Comparison of ENCODE assay signal across 26 cellular contexts in genomic region chr11:78399136-78399535, GRCh38.
"Had no signal": no experiment of that assay in that cellular context is flagged by ENCODE, and none has a peak within 500 bp of the region (broad histone marks: within the 10 kb centered on the region; RNA-seq: fewer than 3 reads in every experiment).

No MANE protein-coding gene starts in this region.

- H3K27ac ChIP-seq: ascending aorta, cardiac muscle cell, colonic mucosa, stomach, thyroid gland, upper lobe of right lung had no signal

- DNase-seq: activated CD4-positive, alpha-beta T cell treated with anti-CD3 and anti-CD28 coated beads for 36 hours; activated CD4-positive, alpha-beta T cell treated with anti-CD3 and anti-CD28 coated beads, Interleukin-2, amount 50 U/mL, for 48 hours; activated CD4-positive, CD25-positive, alpha-beta regulatory T cell; activated CD8-positive, alpha-beta memory T cell treated with anti-CD3 and anti-CD28 coated beads, Interleukin-2, amount 50 U/mL, for 48 hours; activated gamma-delta T cell; activated naive CD4-positive, alpha-beta T cell treated with anti-CD3 and anti-CD28 coated beads, Interleukin-2, amount 10 ng/mL, durations not matched to agents 7 days and 5 days; activated naive CD8-positive, alpha-beta T cell treated with anti-CD3 and anti-CD28 coated beads, Interleukin-2, amount 10 ng/mL, durations not matched to agents 7 days and 5 days; activated T-cell treated with anti-CD3 and anti-CD28 coated beads, Interleukin-2, amount 50 U/mL, for 24 hours; cerebellar nuclear complex; colonic mucosa; effector CD8-positive, alpha-beta T cell; glutamatergic neuron; natural killer cell; right cardiac atrium; stimulated activated CD4-positive, alpha-beta T cell treated with anti-CD3 and anti-CD28 coated beads, Interleukin-15, amount 100 ng/mL, for 24 hours; stimulated activated CD4-positive, alpha-beta T cell treated with anti-CD3 and anti-CD28 coated beads, Interleukin-2, amount 100 ng/mL, for 24 hours; stimulated activated naive B cell treated with anti-CD40 and anti-IgM and Interleukin-4, amounts not matched to agents 10 μg/mL and 1 μg/mL and 100 μg/mL, for 72 hours; stomach; T-helper 17 cell; thyroid gland; upper lobe of right lung had no signal

- H3K9me3 ChIP-seq: ascending aorta, colonic mucosa, stomach, thyroid gland, upper lobe of right lung had no signal

- H3K4me3 Mint-ChIP-seq: activated CD4-positive, alpha-beta T cell treated with anti-CD3 and anti-CD28 coated beads for 36 hours; activated naive CD4-positive, alpha-beta T cell treated with anti-CD3 and anti-CD28 coated beads, Interleukin-2, amount 10 ng/mL, durations not matched to agents 7 days and 5 days; activated naive CD8-positive, alpha-beta T cell treated with anti-CD3 and anti-CD28 coated beads, Interleukin-2, amount 10 ng/mL, durations not matched to agents 7 days and 5 days; activated T-cell treated with anti-CD3 and anti-CD28 coated beads, Interleukin-2, amount 50 U/mL, for 24 hours; brain; memory B cell; natural killer cell; stimulated activated naive B cell treated with anti-CD40 and anti-IgM and Interleukin-4, amounts not matched to agents 10 μg/mL and 1 μg/mL and 100 μg/mL, for 72 hours; T-helper 17 cell had no signal

- H3K4me3 ChIP-seq: ascending aorta, cardiac muscle cell, colonic mucosa, stomach, thyroid gland, upper lobe of right lung had no signal

- FAIRE-seq: frontal cortex had no signal

- H3K27me3 ChIP-seq: ascending aorta, cardiac muscle cell, colonic mucosa, stomach, thyroid gland, upper lobe of right lung had no signal

- H3K9me3 Mint-ChIP-seq: activated naive CD4-positive, alpha-beta T cell treated with anti-CD3 and anti-CD28 coated beads, Interleukin-2, amount 10 ng/mL, durations not matched to agents 7 days and 5 days; activated naive CD8-positive, alpha-beta T cell treated with anti-CD3 and anti-CD28 coated beads, Interleukin-2, amount 10 ng/mL, durations not matched to agents 7 days and 5 days; activated T-cell treated with anti-CD3 and anti-CD28 coated beads, Interleukin-2, amount 50 U/mL, for 24 hours; memory B cell; natural killer cell; stimulated activated naive B cell treated with anti-CD40 and anti-IgM and Interleukin-4, amounts not matched to agents 10 μg/mL and 1 μg/mL and 100 μg/mL, for 72 hours had no signal

- H3K27ac Mint-ChIP-seq: activated CD4-positive, alpha-beta T cell treated with anti-CD3 and anti-CD28 coated beads for 36 hours; activated naive CD4-positive, alpha-beta T cell treated with anti-CD3 and anti-CD28 coated beads, Interleukin-2, amount 10 ng/mL, durations not matched to agents 7 days and 5 days; activated naive CD8-positive, alpha-beta T cell treated with anti-CD3 and anti-CD28 coated beads, Interleukin-2, amount 10 ng/mL, durations not matched to agents 7 days and 5 days; activated T-cell treated with anti-CD3 and anti-CD28 coated beads, Interleukin-2, amount 50 U/mL, for 24 hours; memory B cell; natural killer cell had no signal

- H3K36me3 Mint-ChIP-seq: activated naive CD8-positive, alpha-beta T cell treated with anti-CD3 and anti-CD28 coated beads, Interleukin-2, amount 10 ng/mL, durations not matched to agents 7 days and 5 days; natural killer cell; stimulated activated naive B cell treated with anti-CD40 and anti-IgM and Interleukin-4, amounts not matched to agents 10 μg/mL and 1 μg/mL and 100 μg/mL, for 72 hours had no signal

- H3K4me1 ChIP-seq: colonic mucosa, thyroid gland had no signal

- H3K27me3 Mint-ChIP-seq: activated CD4-positive, alpha-beta T cell treated with anti-CD3 and anti-CD28 coated beads for 36 hours; activated naive CD4-positive, alpha-beta T cell treated with anti-CD3 and anti-CD28 coated beads, Interleukin-2, amount 10 ng/mL, durations not matched to agents 7 days and 5 days; activated T-cell treated with anti-CD3 and anti-CD28 coated beads, Interleukin-2, amount 50 U/mL, for 24 hours; brain; memory B cell; stimulated activated naive B cell treated with anti-CD40 and anti-IgM and Interleukin-4, amounts not matched to agents 10 μg/mL and 1 μg/mL and 100 μg/mL, for 72 hours; T-helper 17 cell had no signal

- H3K36me3 ChIP-seq: ascending aorta, cardiac muscle cell, colonic mucosa, stomach, thyroid gland, upper lobe of right lung had no signal

- ATAC-seq: activated CD4-positive, alpha-beta T cell treated with anti-CD3 and anti-CD28 coated beads for 36 hours; natural killer cell; right cardiac atrium; stimulated activated naive B cell treated with anti-CD40 and anti-IgM and Interleukin-4, amounts not matched to agents 10 μg/mL and 1 μg/mL and 100 μg/mL, for 72 hours; T-helper 17 cell; upper lobe of right lung had no signal
